ENCODE assay signal across 8 cellular contexts in the genomic region with DNA sequence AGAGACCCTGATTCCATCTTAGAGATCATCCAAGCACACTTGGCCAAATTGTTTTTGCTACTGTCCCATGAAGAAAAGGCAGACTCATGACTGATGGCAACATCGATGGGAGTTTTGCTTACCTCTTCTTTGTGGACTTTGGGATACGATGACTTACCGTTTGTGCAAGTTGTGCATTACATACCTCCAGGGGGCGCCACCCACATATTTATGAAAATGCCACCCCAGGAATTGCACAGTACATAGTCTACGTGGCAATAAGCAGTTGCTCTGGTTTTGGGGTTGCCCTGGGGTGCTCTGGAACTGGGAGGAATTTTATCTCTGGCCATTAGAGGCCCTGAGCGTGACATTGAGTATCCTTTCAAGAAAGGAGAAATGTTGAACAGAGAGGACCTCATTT.
A peak's percentile ranks its signal among the peaks of the same experiment; 100 is the strongest.
DNase-seq lines count a peak whose midpoint lies in the region; ATAC-seq, FAIRE-seq and TF ChIP-seq lines count a peak whose summit lies in the region.
"Not testable (repeated sequence)": the region's sequence is repeated elsewhere in the genome, so short reads cannot be mapped to it uniquely, and the experiment has no call there.

No MANE protein-coding gene starts in this region.

- POLR2A ChIA-PET in H1 (lab: Charles Lee; ENCODE audit: partially characterized antibody) = not testable (repeated sequence)

- not testable (repeated sequence) for H3K9ac ChIP-seq in H1 (replicated peaks in 1 of 4; ENCODE audit: extremely low read depth in 1 of 4, low read depth in 3 of 4, low read length in 3 of 4)

- H2AFZ ChIP-seq in H1 (ENCODE audit: low read length) = not testable (repeated sequence)

- not testable (repeated sequence) for H4K5ac ChIP-seq in H1 (ENCODE audit: insufficient read length, low read depth, low read length)

- not testable (repeated sequence) for TF ChIP-seq POLR2A in H1 (IDR thresholded peaks at IDR 0.05; ENCODE audit: control extremely low read depth in 1 of 2, low read depth in 2 of 2, low read length in 2 of 2)

- H2AK5ac ChIP-seq in H1 (ENCODE audit: low read depth, low read length) = not testable (repeated sequence)

- not testable (repeated sequence) for TF ChIP-seq EP300 in H1 (IDR thresholded peaks at IDR 0.05; ENCODE audit: borderline replicate concordance in 1 of 2, low read depth in 2 of 2, low read length in 2 of 2)

- H3K27me3 ChIP-seq in H1 (replicated peaks in 1 of 4; ENCODE audit: control insufficient read depth in 3 of 4, extremely low read depth in 1 of 4, insufficient read depth in 3 of 4, low read length in 3 of 4) = not testable (repeated sequence)

- H3K36me3 Mint-ChIP-seq in activated T-cell treated with anti-CD3 and anti-CD28 coated beads, Interleukin-2, amount 50 U/mL, for 72 hours (ENCODE audit: insufficient read depth in 2 of 2) = not testable (repeated sequence)

- not testable (repeated sequence) for H3K56ac ChIP-seq in H1 (replicated peaks; ENCODE audit: insufficient read length, low read depth, low read length)

- H3K9me3 Mint-ChIP-seq in activated T-cell treated with anti-CD3 and anti-CD28 coated beads, Interleukin-2, amount 50 U/mL, for 72 hours = not testable (repeated sequence)

- not testable (repeated sequence) for H3K79me2 ChIP-seq in H1 (ENCODE audit: control insufficient read depth in 1 of 2, insufficient read depth in 2 of 2, low read length in 2 of 2)

- not testable (repeated sequence) for H3K4me1 Mint-ChIP-seq in activated T-cell treated with anti-CD3 and anti-CD28 coated beads, Interleukin-2, amount 50 U/mL, for 72 hours (ENCODE audit: low read depth)

- not testable (repeated sequence) for H2BK15ac ChIP-seq in H1 (ENCODE audit: low read length)

- H3K79me1 ChIP-seq in H1 (ENCODE audit: low read depth, low read length) = not testable (repeated sequence)

- not testable (repeated sequence) for H2BK5ac ChIP-seq in H1 (ENCODE audit: low read depth, low read length)

- not testable (repeated sequence) for H3K18ac ChIP-seq in H1 (ENCODE audit: extremely low read depth, low read length)

- peak; percentile 29 for DNase-seq in A172 (ENCODE audit: low spot score)
- DNase-seq in GM18507 (ENCODE audit: extremely low spot score, insufficient read length, low read depth) = not testable (repeated sequence)
- peak; percentile 14 for DNase-seq in NCI-H345 (lab: John Stamatoyannopoulos, UW)
- DNase-seq in T-helper 9 cell = peak; percentile 68
- DNase-seq in activated T-cell treated with anti-CD3 and anti-CD28 coated beads, Interleukin-2, amount 50 U/mL, for 72 hours = peak; percentile 61 to 73
- peak; percentile 23 to 83 for DNase-seq in H1 (ENCODE audit: low read depth in 1 of 2, low spot score in 2 of 2)
- DNase-seq in lung microvascular endothelial cell (ENCODE audit: low read depth in 2 of 2) = peak; percentile 37 to 56
- peak; percentile 29 for DNase-seq in stimulated activated CD4-positive, alpha-beta T cell treated with anti-CD3 and anti-CD28 coated beads, Interleukin-2, amount 100 ng/mL, for 4 hours (ENCODE audit: low read depth)

- not testable (repeated sequence) for H3K4me1 ChIP-seq in H1 (replicated peaks in 1 of 4; ENCODE audit: control insufficient read depth in 3 of 4, insufficient read depth in 4 of 4, low read length in 3 of 4)

- WGBS in H1 (ENCODE audit: extremely low coverage in 1 of 2, insufficient coverage in 1 of 2, insufficient read length in 1 of 2, insufficient replicate concordance in 2 of 2, low coverage in 1 of 2, low lambda C conversion rate in 2 of 2, missing lambda C conversion rate in 1 of 2), 2 experiments = 65% methylated on average over 6 of the region's 6 CpGs; no CpG with 5 or more reads in 1 of the 2 experiments

- peak; percentile 11 to 44 (median 28) for TF ChIP-seq CTCF in H1 (IDR thresholded peaks at IDR 0.05; ENCODE audit: control extremely low read depth in 1 of 3, insufficient read depth in 1 of 3, low read depth in 1 of 3, low read length in 3 of 3)

- H3K27ac ChIP-seq in H1 (ENCODE audit: low read depth, low read length) = not testable (repeated sequence)

- ATAC-seq in activated T-cell treated with anti-CD3 and anti-CD28 coated beads, Interleukin-2, amount 50 U/mL, for 72 hours (replicated peaks in 1 of 2) = not testable (repeated sequence)

- H4K20me1 ChIP-seq in H1 (replicated peaks in 1 of 2; ENCODE audit: control insufficient read depth in 1 of 2, insufficient read depth in 2 of 2, low read length in 2 of 2) = not testable (repeated sequence)

- peaks cover 17% of the 10 kb centered on the region for H3K27me3 Mint-ChIP-seq in activated T-cell treated with anti-CD3 and anti-CD28 coated beads, Interleukin-2, amount 50 U/mL, for 72 hours (ENCODE audit: low read depth)

- peak; percentile 9 for FAIRE-seq in GM18507 (lab: Jason Lieb, UNC)
- not testable (repeated sequence) for FAIRE-seq in H1 (lab: Jason Lieb, UNC)

- H2BK120ac ChIP-seq in H1 (replicated peaks; ENCODE audit: low read depth, low read length) = not testable (repeated sequence)

- CTCF ChIA-PET in H1 (lab: Charles Lee; ENCODE audit: partially characterized antibody) = interaction anchor here (0.8 to 1.0 kb wide), 4 partner anchors 76 to 167 kb away, joined by 3 to 6 read pairs (median 4); no protein-coding TSS in a partner anchor

- not testable (repeated sequence) for H3K36me3 ChIP-seq in H1 (ENCODE audit: control insufficient read depth in 2 of 4, insufficient read depth in 4 of 4, low read length in 3 of 4)

- not testable (repeated sequence) for H3K9me3 ChIP-seq in H1 (ENCODE audit: insufficient read depth in 2 of 2, low read depth in 1 of 2, low read length in 1 of 2)

- not testable (repeated sequence) for H3K4me3 Mint-ChIP-seq in activated T-cell treated with anti-CD3 and anti-CD28 coated beads, Interleukin-2, amount 50 U/mL, for 72 hours

- not testable (repeated sequence) for H3K4ac ChIP-seq in H1 (replicated peaks; ENCODE audit: insufficient read length, low read depth, low read length)

- not testable (repeated sequence) for H3K27ac Mint-ChIP-seq in activated T-cell treated with anti-CD3 and anti-CD28 coated beads, Interleukin-2, amount 50 U/mL, for 72 hours

- H4K8ac ChIP-seq in H1 (ENCODE audit: extremely low read depth, insufficient read depth, low read length) = not testable (repeated sequence)

- not testable (repeated sequence) for H3K4me3 ChIP-seq in H1 (ENCODE audit: extremely low read depth in 1 of 4, insufficient read depth in 2 of 4, low read depth in 3 of 4, low read length in 4 of 4)

- not testable (repeated sequence) for H2BK20ac ChIP-seq in H1 (ENCODE audit: low read length)

- H3K14ac ChIP-seq in H1 (ENCODE audit: insufficient read length) = not testable (repeated sequence)

- peak; percentile 50 to 60 for TF ChIP-seq RAD21 in H1 (IDR thresholded peaks at IDR 0.05 in 1 of 2, conservative IDR thresholded peaks at IDR 0.05 in 1 of 2; ENCODE audit: low read depth in 2 of 2, low read length in 2 of 2)

- H4K91ac ChIP-seq in H1 (replicated peaks; ENCODE audit: insufficient read length, low read length) = not testable (repeated sequence)

- H3K4me2 ChIP-seq in H1 (ENCODE audit: insufficient read depth in 1 of 2, low read depth in 2 of 2, low read length in 2 of 2) = not testable (repeated sequence)

- not testable (repeated sequence) for H3K23ac ChIP-seq in H1 (ENCODE audit: insufficient read length)

- not testable (repeated sequence) for H3K23me2 ChIP-seq in H1 (ENCODE audit: low read depth, low read length)

- H2BK12ac ChIP-seq in H1 (ENCODE audit: low read depth, low read length) = not testable (repeated sequence)
